Comparison of ENCODE assay signal across 32 cellular contexts in the genomic region with DNA sequence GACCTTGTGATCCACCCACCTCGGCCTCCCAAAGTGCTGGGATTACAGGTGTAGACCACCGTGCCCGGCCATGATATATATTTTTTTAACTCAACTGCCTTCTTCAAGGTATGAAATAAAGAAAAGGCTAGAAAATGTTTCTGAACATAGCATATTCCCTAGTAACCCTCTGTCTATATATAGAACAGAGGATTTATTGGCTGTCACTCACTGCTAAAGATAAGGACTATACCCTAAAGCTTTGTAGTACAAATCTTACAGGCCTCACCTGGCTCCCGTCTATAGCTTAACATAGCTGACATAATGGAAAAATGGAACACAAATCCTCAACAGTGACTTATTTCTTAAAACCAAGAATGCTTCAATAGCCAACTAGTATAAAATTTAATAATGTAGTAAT. TPM values are rescaled to one million over a fixed set of nuclear protein-coding genes. Genes with fewer than 3 reads are reported as not detected.
DNase-seq lines count a peak whose midpoint lies in the region; ATAC-seq, FAIRE-seq and TF ChIP-seq lines count a peak whose summit lies in the region.
"Had no signal": no experiment of that assay in that cellular context is flagged by ENCODE, and none has a peak within 500 bp of the region (broad histone marks: within the 10 kb centered on the region; RNA-seq: fewer than 3 reads in every experiment).

No MANE protein-coding gene starts in this region.

- no peak overlapping the region for H3K4me2 ChIP-seq in K562 (ENCODE audit: insufficient read depth, low read length)
- H3K4me2 ChIP-seq in hepatocyte = no peak overlapping the region
- H3K4me2 ChIP-seq: A549; BLaER1; BLaER1 treated with 17β-estradiol and CSF1 and Interleukin-3, amounts not matched to agents 10 nM and 100 nM had no signal

- H3K9ac ChIP-seq in K562 (ENCODE audit: insufficient read depth in 1 of 2, low read depth in 2 of 2, low read length in 2 of 2) = no peak overlapping the region
- H3K9ac ChIP-seq: BLaER1; BLaER1 treated with 17β-estradiol and CSF1 and Interleukin-3, amounts not matched to agents 10 nM and 100 nM had no signal

- WGBS in K562 (ENCODE audit: insufficient coverage, low coverage, missing lambda C conversion rate) = 64% methylated on average over 4 of the region's 4 CpGs
- WGBS in hepatocyte (ENCODE audit: low lambda C conversion rate, missing lambda C conversion rate) = 88% methylated on average over 4 of the region's 4 CpGs

- H3K4me3 ChIP-seq in K562 = no peak overlapping the region
- no peak overlapping the region for H3K4me3 ChIP-seq in hepatocyte
- H3K4me3 ChIP-seq: A549; BLaER1; BLaER1 treated with 17β-estradiol and CSF1 and Interleukin-3, amounts not matched to agents 10 nM and 100 nM had no signal

- no TSS peak for BruUV-seq in K562 (replicated peaks; lab: Mats Ljungman, UMichigan)

- H3K36me3 ChIP-seq in K562 (ENCODE audit: control insufficient read depth, insufficient read depth, low read length) (peaks cover 18% of the 10 kb centered on the region; the same call in 2 of the 3 replicates), hepatocyte (replicated peaks; ENCODE audit: insufficient read depth, low read depth) (no peaks in the 10 kb centered on the region)

- no peak for FAIRE-seq in K562 (lab: Jason Lieb, UNC)
- FAIRE-seq: A204.1, A549, D721Med had no signal

- DNase-seq in HEK293T (ENCODE audit: extremely low spot score) (no peak), K562 (ENCODE audit: extremely low read depth in 1 of 4, low spot score in 3 of 4) (peak in 1 of 4 experiments; percentile 19), hepatocyte (ENCODE audit: low spot score) (peak; percentile 8), AG08396 (ENCODE audit: low spot score) (no peak), MV-4-11 (lab: John Stamatoyannopoulos, UW) (no peak)
- DNase-seq: 8988T; ACHN; BE2C; C1 segment of cervical spinal cord; Caco-2; Calu3; CD4-positive, alpha-beta memory T cell; CD4-positive, alpha-beta T cell; CD4-positive, CD25-positive, alpha-beta regulatory T cell; CD8-positive, alpha-beta memory T cell; CD8-positive, alpha-beta T cell; COR-L47; DMS 273 treated with DMSO at 0.1 percent for 48 hours; DMS153; DMS53; DMS79; DMS79 treated with DMSO at 0.1 percent for 48 hours; DND-41; EL had no signal

- H3K27me3 ChIP-seq in K562 (ENCODE audit: control insufficient read depth in 2 of 2, insufficient read depth in 2 of 2, low read length in 2 of 2) (no peaks in the 10 kb centered on the region), hepatocyte (no peaks in the 10 kb centered on the region)
- H3K27me3 ChIP-seq: BE2C; BLaER1; BLaER1 treated with 17β-estradiol and CSF1 and Interleukin-3, amounts not matched to agents 10 nM and 100 nM had no signal

- TF ChIP-seq EP300 in K562 (IDR thresholded peaks at IDR 0.05; ENCODE audit: low read length) = no peak

- no peaks in the 10 kb centered on the region for H3K9me3 ChIP-seq in K562 (replicated peaks; ENCODE audit: control insufficient read depth, insufficient read depth, low read depth, low read length)
- no peaks in the 10 kb centered on the region for H3K9me3 ChIP-seq in hepatocyte (ENCODE audit: low read depth)
- H3K9me3 ChIP-seq: A549; BE2C; BLaER1; BLaER1 treated with 17β-estradiol and CSF1 and Interleukin-3, amounts not matched to agents 10 nM and 100 nM; Caco-2 had no signal

- TF ChIP-seq RAD21 in K562 (CRISPR knock-in tag; conservative IDR thresholded peaks at IDR 0.05 in 1 of 2, IDR thresholded peaks at IDR 0.05 in 1 of 2) = no peak

- TF ChIP-seq CTCF in K562 (IDR thresholded peaks at IDR 0.05 in 2 of 3, conservative IDR thresholded peaks at IDR 0.05 in 1 of 3; ENCODE audit: insufficient read depth in 2 of 3, low read depth in 1 of 3, low read length in 3 of 3) = no peak
- no peak for TF ChIP-seq CTCF in hepatocyte (IDR thresholded peaks at IDR 0.05; ENCODE audit: poor library complexity)

- in situ Hi-C loops in K562 (cut with MboI) = no loop called here

- H3K4me1 ChIP-seq in K562 (replicated peaks in 1 of 2; ENCODE audit: control insufficient read depth in 2 of 2, insufficient read depth in 2 of 2, low read length in 2 of 2) (peaks cover 0 to 4% of the 10 kb centered on the region in 2 experiments; a peak in 1 of 5 replicates), hepatocyte (ENCODE audit: insufficient read depth) (peaks cover 4% of the 10 kb centered on the region)
- H3K4me1 ChIP-seq: A549, BLaER1 had no signal

- H2AFZ ChIP-seq in K562 (ENCODE audit: low read depth, low read length) (no peak overlapping the region), hepatocyte (no peak overlapping the region)

- no peak for TF ChIP-seq POLR2A in K562 (conservative IDR thresholded peaks at IDR 0.05)

- H3K9me2 ChIP-seq in hepatocyte (replicated peaks; ENCODE audit: insufficient read depth) = no peaks in the 10 kb centered on the region

- H3K79me2 ChIP-seq in K562 (ENCODE audit: control insufficient read depth, insufficient read depth, low read length) (no peaks in the 10 kb centered on the region), hepatocyte (no peaks in the 10 kb centered on the region)

- ATAC-seq in K562 (peak; percentile 66; the same call in 2 of the 3 replicates), GM19395 (IDR thresholded peaks at IDR 0.05; ENCODE audit: unreplicated experiment) (no peak)
- ATAC-seq: A549; CD8-positive, alpha-beta T cell had no signal

- H4K20me1 ChIP-seq in K562 (replicated peaks; ENCODE audit: control insufficient read depth, insufficient read depth, low read length) = no peaks in the 10 kb centered on the region
- no peaks in the 10 kb centered on the region for H4K20me1 ChIP-seq in hepatocyte (ENCODE audit: insufficient read depth, poor library complexity, severe bottlenecking)
- H4K20me1 ChIP-seq: BLaER1 had no signal

- intact Hi-C loops in K562 (cut with micrococcal nuclease) = no loop called here

- POLR2A ChIA-PET in HEK293T (lab: Yijun Ruan, JAX) = interaction anchor here (1.9 kb wide), 1 partner anchor 14 kb away, joined by 6 read pairs; the partner anchor contains the start of genes NLN and SGTB
- POLR2A ChIA-PET in K562 (lab: Yijun Ruan, JAX) = interaction anchor here (0.6 to 2.1 kb wide), 4 partner anchors 11 to 31 kb away, joined by 3 to 14 read pairs (median 4); partner anchors contain the start of genes NLN and SGTB

- H3K9me1 ChIP-seq in K562 (ENCODE audit: control insufficient read depth, insufficient read depth, low read length) = no peaks in the 10 kb centered on the region

- H3K27ac ChIP-seq in K562 (ENCODE audit: extremely low read depth, low read depth, low read length) (no peak overlapping the region), hepatocyte (no peak overlapping the region)
- H3K27ac ChIP-seq: 22Rv1; A549; BLaER1; BLaER1 treated with 17β-estradiol and CSF1 and Interleukin-3, amounts not matched to agents 10 nM and 100 nM; C4-2B had no signal

- CTCF ChIA-PET in HEK293T (lab: Yijun Ruan, JAX) = no interaction called here
- CTCF ChIA-PET in K562 (lab: Yijun Ruan, JAX; ENCODE audit: low intra/inter-chr PET ratio) = no interaction called here

TF ChIP-seq in K562, 482 proteins besides CTCF, POLR2A, EP300 and RAD21 (continues in another document):
- no peak for TF ChIP-seq GTF2A2 (tag; IDR thresholded peaks at IDR 0.05)

RNA-seq across cellular contexts. Expression of gene SGTB, which starts 14.2 kb away (rescaled TPM):
- 5.4 and 8.0 TPM in 2 replicates for total RNA-seq in K562 (2011; cell fraction: chromatin; rRNA removed; ENCODE audit: low replicate concordance)
- 2.0 and 2.2 TPM in 2 replicates for total RNA-seq in K562 (2011; cell fraction: nucleolus; rRNA removed)
- total RNA-seq in K562 (2011; cell fraction: nucleoplasm; rRNA removed) = 4.3 and 5.6 TPM in 2 replicates
- total RNA-seq in K562 (2014; rRNA removed) (3.2 and 4.0 TPM in 2 replicates), K562 (2014; rRNA removed; fragmentation: Illumina TruSeq; extraction: Trizol) (8.1 and 9.5 TPM in 2 replicates), K562 (2015; rRNA removed; fragmentation: Illumina TruSeq; extraction: Trizol) (4.4 and 4.8 TPM in 2 replicates), K562 (2021) (7.8 and 8.4 TPM in 2 replicates), hepatocyte (7.1 and 9.0 TPM in 2 replicates)
- polyA plus RNA-seq in K562 (2011; rRNA removed) (6.3 and 7.7 TPM in 2 replicates), K562 (2014; fragmentation: Illumina TruSeq; extraction: Trizol) (5.5 and 6.3 TPM in 2 replicates), K562 (2014; fragmentation: Nextera tagmentation; extraction: Ambion mirVana) (1 to 10 TPM; 1.3 to 1.8 TPM), K562 (2014; rRNA removed) (2.6 and 4.1 TPM in 2 replicates), hepatocyte (3.4 and 3.6 TPM in 2 replicates)
- 1.5 and 2.2 TPM in 2 replicates for polyA plus RNA-seq in K562 (2011; cell fraction: cytosol; rRNA removed)
- polyA plus RNA-seq in K562 (2011; cell fraction: nucleus; rRNA removed) = 2.6 and 3.4 TPM in 2 replicates
- 3.9 and 6.7 TPM in 2 replicates for polyA plus RNA-seq in K562 (2012)
- 9.6 and 13.1 TPM in 2 replicates for polyA minus RNA-seq in K562 (2011; rRNA and poly(A)+ RNA removed)
- 3.2 and 3.6 TPM in 2 replicates for polyA minus RNA-seq in K562 (2011; cell fraction: cytosol; rRNA and poly(A)+ RNA removed)
- 1.9 and 3.7 TPM in 2 replicates for polyA minus RNA-seq in K562 (2011; cell fraction: nucleus; rRNA and poly(A)+ RNA removed)

RNA-seq across cellular contexts. Expression of gene NLN, which starts 14.3 kb away (rescaled TPM):
- 16.2 and 53.4 TPM in 2 replicates for total RNA-seq in K562 (2011; cell fraction: chromatin; rRNA removed; ENCODE audit: low replicate concordance)
- 8.3 and 13.9 TPM in 2 replicates for total RNA-seq in K562 (2011; cell fraction: nucleolus; rRNA removed)
- 21.2 and 28.9 TPM in 2 replicates for total RNA-seq in K562 (2011; cell fraction: nucleoplasm; rRNA removed)
- total RNA-seq in K562 (2014; rRNA removed) = 21.8 and 22.6 TPM in 2 replicates
- total RNA-seq in K562 (2014; rRNA removed; fragmentation: Illumina TruSeq; extraction: Trizol) = 35.7 and 39.0 TPM in 2 replicates
- total RNA-seq in K562 (2015; rRNA removed; fragmentation: Illumina TruSeq; extraction: Trizol) = 27.3 and 28.8 TPM in 2 replicates
- 45.2 and 45.4 TPM in 2 replicates for total RNA-seq in K562 (2021)
- polyA plus RNA-seq in K562 (2011; rRNA removed) = 27.5 and 35.7 TPM in 2 replicates
- 14.1 and 23.3 TPM in 2 replicates for polyA plus RNA-seq in K562 (2011; cell fraction: cytosol; rRNA removed)
- polyA plus RNA-seq in K562 (2011; cell fraction: nucleus; rRNA removed) = 7.5 and 12.3 TPM in 2 replicates
- 11.6 and 20.9 TPM in 2 replicates for polyA plus RNA-seq in K562 (2012)
- 33.1 and 36.7 TPM in 2 replicates for polyA plus RNA-seq in K562 (2014; fragmentation: Illumina TruSeq; extraction: Trizol)
- polyA plus RNA-seq in K562 (2014; fragmentation: Nextera tagmentation; extraction: Ambion mirVana) = 1 to 10 TPM; 6.9 to 7.4 TPM
- polyA plus RNA-seq in K562 (2014; rRNA removed) = 23.0 and 24.6 TPM in 2 replicates
- polyA minus RNA-seq in K562 (2011; rRNA and poly(A)+ RNA removed) = 74.2 and 82.7 TPM in 2 replicates
- 20.1 and 24.4 TPM in 2 replicates for polyA minus RNA-seq in K562 (2011; cell fraction: cytosol; rRNA and poly(A)+ RNA removed)
- polyA minus RNA-seq in K562 (2011; cell fraction: nucleus; rRNA and poly(A)+ RNA removed) = 12.8 and 21.7 TPM in 2 replicates
- total RNA-seq in hepatocyte = 17.3 and 24.3 TPM in 2 replicates
- polyA plus RNA-seq in hepatocyte = 13.4 and 16.4 TPM in 2 replicates
